ENCODE assay signal across 1 cellular context in genomic region chr6:163393923-163394322, GRCh38.
TF ChIP-seq lines count a peak whose summit lies in the region.

No MANE protein-coding gene starts in this region.

TF ChIP-seq in endothelial cell of umbilical vein, 7 proteins besides CTCF, POLR2A, EP300 and RAD21:
- TF ChIP-seq EZH2 (IDR thresholded peaks at IDR 0.05; ENCODE audit: borderline replicate concordance, low read depth, low read length, severe bottlenecking) = no peak
- no peak for TF ChIP-seq GATA2 (IDR thresholded peaks at IDR 0.05; ENCODE audit: insufficient read depth, insufficient read length, low read depth, low read length)
TF ChIP-seq in endothelial cell of umbilical vein: peak in this region for 0.
